9 cellular contexts compared by ENCODE assay signal in genomic region chr13:110640591-110641029, GRCh38. TPM values are rescaled to one million over a fixed set of nuclear protein-coding genes. Genes with fewer than 3 reads are reported as not detected.
DNase-seq lines count a peak whose midpoint lies in the region; ATAC-seq lines count a peak whose summit lies in the region.
"Had no signal": no experiment of that assay in that cellular context is flagged by ENCODE, and none has a peak within 500 bp of the region (broad histone marks: within the 10 kb centered on the region; RNA-seq: fewer than 3 reads in every experiment).

No MANE protein-coding gene starts in this region.

- H3K4me3 Mint-ChIP-seq in activated CD4-positive, alpha-beta memory T cell treated with anti-CD3 and anti-CD28 coated beads, Interleukin-2, amount 10 ng/mL, durations not matched to agents 7 days and 5 days, result no peak overlapping the region
- H3K4me3 Mint-ChIP-seq in naive thymus-derived CD8-positive, alpha-beta T cell, result no peak overlapping the region

- no CpG with 5 or more reads among the region's 13 CpGs for WGBS in trophoblast cell (ENCODE audit: extremely low coverage, insufficient coverage, insufficient read length)

- H3K9me3 Mint-ChIP-seq in activated CD4-positive, alpha-beta memory T cell treated with anti-CD3 and anti-CD28 coated beads, Interleukin-2, amount 10 ng/mL, durations not matched to agents 7 days and 5 days, result no peaks in the 10 kb centered on the region
- no peaks in the 10 kb centered on the region for H3K9me3 Mint-ChIP-seq in naive thymus-derived CD8-positive, alpha-beta T cell

- H3K79me2 ChIP-seq in trophoblast cell (ENCODE audit: control insufficient read depth, insufficient read depth, low read length, poor library complexity), result no peaks in the 10 kb centered on the region

- H3K27ac ChIP-seq in trophoblast cell (ENCODE audit: low read depth, low read length), result no peak overlapping the region

- no peak overlapping the region for H2BK5ac ChIP-seq in trophoblast cell (ENCODE audit: low read depth, low read length, poor library complexity)

- no peak overlapping the region for H3K4ac ChIP-seq in trophoblast cell (ENCODE audit: low read depth, low read length)

- no peak overlapping the region for H2BK120ac ChIP-seq in trophoblast cell (ENCODE audit: insufficient read depth, low read length, poor library complexity)

- peaks cover 54% of the 10 kb centered on the region for H3K36me3 Mint-ChIP-seq in activated CD4-positive, alpha-beta memory T cell treated with anti-CD3 and anti-CD28 coated beads, Interleukin-2, amount 10 ng/mL, durations not matched to agents 7 days and 5 days (ENCODE audit: low read depth)
- peaks cover 0 to 81% (median 12%) of the 10 kb centered on the region in 3 donors for H3K36me3 Mint-ChIP-seq in naive thymus-derived CD8-positive, alpha-beta T cell

- no peak overlapping the region for H3K9ac ChIP-seq in trophoblast cell (ENCODE audit: low read length)

- H3K27me3 ChIP-seq in trophoblast cell (ENCODE audit: insufficient read depth, low read length), result no peaks in the 10 kb centered on the region

- H3K79me1 ChIP-seq in trophoblast cell (ENCODE audit: low read length), result no peaks in the 10 kb centered on the region

- H4K8ac ChIP-seq in trophoblast cell (ENCODE audit: low read depth, low read length), result no peak overlapping the region

- DNase-seq in G401 (ENCODE audit: low spot score), result peak; percentile 68
- no peak for DNase-seq in activated CD4-positive, alpha-beta memory T cell treated with anti-CD3 and anti-CD28 coated beads, Interleukin-2, amount 10 ng/mL, durations not matched to agents 7 days and 5 days
- DNase-seq in glomerular visceral epithelial cell (ENCODE audit: extremely low spot score), result peak; percentile 76
- no peak for DNase-seq in trophoblast cell
- no peak for DNase-seq in activated effector memory CD4-positive, alpha-beta T cell treated with anti-CD3 and anti-CD28 coated beads, Interleukin-2, amount 50 U/mL, for 16 hours
- no peak for DNase-seq in naive thymus-derived CD8-positive, alpha-beta T cell
- DNase-seq in NCI-H774 (lab: John Stamatoyannopoulos, UW), result no peak
- DNase-seq: effector memory CD4-positive, alpha-beta T cell had no signal

- H3K36me3 ChIP-seq in trophoblast cell (ENCODE audit: control insufficient read depth in 1 of 2, insufficient read depth in 2 of 2, low read length in 2 of 2), result peaks cover 79% of the 10 kb centered on the region in 2 experiments

- no peak overlapping the region for H2AK5ac ChIP-seq in trophoblast cell (ENCODE audit: low read length)

- in situ Hi-C loops in G401 (cut with HindIII; ENCODE audit: low sequenced_read_pairs), result no loop called here

- H2AFZ ChIP-seq in trophoblast cell (ENCODE audit: insufficient read depth, low read length, poor library complexity), result no peak overlapping the region

- H3K4me3 ChIP-seq in trophoblast cell (ENCODE audit: low read depth, low read length), result no peak overlapping the region

- no peak for ATAC-seq in HG02642 (IDR thresholded peaks at IDR 0.05; ENCODE audit: poor library complexity, unreplicated experiment)
- ATAC-seq in naive thymus-derived CD8-positive, alpha-beta T cell, result no peak

- POLR2A ChIA-PET in activated CD4-positive, alpha-beta memory T cell treated with anti-CD3 and anti-CD28 coated beads, Interleukin-2, amount 10 ng/mL, durations not matched to agents 7 days and 5 days (lab: Charles Lee), result interaction anchor here (1.1 to 3.2 kb wide), 3 partner anchors 10 to 72 kb away, joined by 3 to 10 read pairs (median 4); partner anchors contain the start of gene NAXD
- POLR2A ChIA-PET in naive thymus-derived CD8-positive, alpha-beta T cell (lab: Charles Lee), result no interaction called here

- H2BK12ac ChIP-seq in trophoblast cell (ENCODE audit: low read length), result no peak overlapping the region

- peaks cover 3% of the 10 kb centered on the region for H3K4me1 Mint-ChIP-seq in activated CD4-positive, alpha-beta memory T cell treated with anti-CD3 and anti-CD28 coated beads, Interleukin-2, amount 10 ng/mL, durations not matched to agents 7 days and 5 days
- peaks cover 0 to 11% (median 4%) of the 10 kb centered on the region in 4 donors for H3K4me1 Mint-ChIP-seq in naive thymus-derived CD8-positive, alpha-beta T cell

- H3K9me3 ChIP-seq in trophoblast cell (ENCODE audit: insufficient read depth, low read depth, low read length), result no peaks in the 10 kb centered on the region

- H3K18ac ChIP-seq in trophoblast cell (ENCODE audit: low read length), result peak overlapping the region; percentile 38

- peaks cover 0 to 5% of the 10 kb centered on the region in 2 experiments for H3K4me1 ChIP-seq in trophoblast cell (ENCODE audit: control insufficient read depth in 1 of 2, insufficient read depth in 2 of 2, low read length in 2 of 2)

- H3K4me2 ChIP-seq in trophoblast cell (ENCODE audit: low read length), result no peak overlapping the region

- H3K27me3 Mint-ChIP-seq in activated CD4-positive, alpha-beta memory T cell treated with anti-CD3 and anti-CD28 coated beads, Interleukin-2, amount 10 ng/mL, durations not matched to agents 7 days and 5 days, result no peaks in the 10 kb centered on the region
- no peaks in the 10 kb centered on the region for H3K27me3 Mint-ChIP-seq in naive thymus-derived CD8-positive, alpha-beta T cell

- CTCF ChIA-PET in activated CD4-positive, alpha-beta memory T cell treated with anti-CD3 and anti-CD28 coated beads, Interleukin-2, amount 10 ng/mL, durations not matched to agents 7 days and 5 days (lab: Charles Lee), result interaction anchor here (1.3 kb wide), 1 partner anchor 185 kb away, joined by 3 read pairs; no protein-coding TSS in a partner anchor

- H3K14ac ChIP-seq in trophoblast cell (ENCODE audit: low read length), result no peak overlapping the region

- H3K27ac Mint-ChIP-seq in activated CD4-positive, alpha-beta memory T cell treated with anti-CD3 and anti-CD28 coated beads, Interleukin-2, amount 10 ng/mL, durations not matched to agents 7 days and 5 days, result peak overlapping the region; percentile 21
- H3K27ac Mint-ChIP-seq in naive thymus-derived CD8-positive, alpha-beta T cell, result peak overlapping the region in 3 of 10 donors; percentile 33 to 71 (median 43)

- no peak overlapping the region for H3K23ac ChIP-seq in trophoblast cell (ENCODE audit: low read length)

- H4K12ac ChIP-seq in trophoblast cell (ENCODE audit: low read depth, low read length), result no peak overlapping the region

- no peak overlapping the region for H4K91ac ChIP-seq in trophoblast cell (ENCODE audit: low read depth, low read length)

RNA-seq across cellular contexts. Expression of gene NAXD, which starts 25.3 kb away (rescaled TPM):
- 22.8 and 23.1 TPM in 2 replicates for total RNA-seq in G401 (2014; rRNA removed; shearing (Covaris generic))
- 10 to 100 TPM; 29.6 to 30.8 TPM for total RNA-seq in activated CD4-positive, alpha-beta memory T cell treated with anti-CD3 and anti-CD28 coated beads, Interleukin-2, amount 10 ng/mL, durations not matched to agents 7 days and 5 days
- 20.5 TPM in 2 replicates for polyA plus RNA-seq in trophoblast cell (2013)
- 10 to 100 TPM; 34.3 to 38.1 TPM for total RNA-seq in naive thymus-derived CD8-positive, alpha-beta T cell
- 10 to 100 TPM; 10.4 to 26.9 (median 18.1) TPM for polyA plus RNA-seq in naive thymus-derived CD8-positive, alpha-beta T cell

Comparison
In these comparisons a context has a peak if more than half of its experiments do, and no peak if none do; other contexts are left out.
1. DNase-seq: peak in G401 (single experiment) and glomerular visceral epithelial cell (single experiment); none in activated CD4-positive, alpha-beta memory T cell treated with anti-CD3 and anti-CD28 coated beads, Interleukin-2, amount 10 ng/mL, durations not matched to agents 7 days and 5 days (single experiment), trophoblast cell (0 of 2), activated effector memory CD4-positive, alpha-beta T cell treated with anti-CD3 and anti-CD28 coated beads, Interleukin-2, amount 50 U/mL, for 16 hours (single experiment), naive thymus-derived CD8-positive, alpha-beta T cell (0 of 10) and NCI-H774 (single experiment).